In the genomic region with DNA sequence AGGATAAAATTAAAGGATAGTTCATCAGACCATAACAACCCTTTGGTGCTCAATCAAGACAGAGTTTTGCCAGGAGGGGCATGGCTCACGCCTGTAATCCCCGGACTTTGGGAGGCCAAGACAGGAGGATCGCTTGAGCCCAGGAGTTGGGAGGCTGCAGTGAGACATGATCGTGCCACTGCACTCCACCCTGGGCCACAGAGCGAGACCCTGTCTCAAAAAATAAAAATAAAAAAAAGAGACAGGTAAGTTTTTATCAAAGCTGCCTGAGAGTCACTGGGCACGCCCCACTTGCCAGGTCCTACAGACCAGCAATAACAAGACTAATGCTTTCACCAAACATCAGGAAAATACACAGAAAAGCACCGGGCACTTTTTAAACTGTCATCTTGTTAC, we compare ENCODE assay signal across 8 cellular contexts. TPM values are rescaled to one million over a fixed set of nuclear protein-coding genes. Genes with fewer than 3 reads are reported as not detected.
DNase-seq lines count a peak whose midpoint lies in the region; ATAC-seq and TF ChIP-seq lines count a peak whose summit lies in the region.

No MANE protein-coding gene starts in this region.

- H3K4me3 ChIP-seq in heart left ventricle: peak overlapping the region; percentile 59 to 93 (median 84)
- H3K4me3 ChIP-seq in muscle layer of duodenum (ENCODE audit: low read depth in 1 of 2, low read length in 2 of 2): peak overlapping the region; percentile 73 to 75

- H3K9me3 ChIP-seq in heart left ventricle (no peaks in the 10 kb centered on the region), muscle layer of duodenum (ENCODE audit: control insufficient read depth in 1 of 2, low read length in 2 of 2) (no peaks in the 10 kb centered on the region)

- peak overlapping the region; percentile 85 to 98 (median 98) for H3K4me3 Mint-ChIP-seq in IgD-negative memory B cell
- H3K4me3 Mint-ChIP-seq in MCF 10A (ENCODE audit: unreplicated experiment): peak overlapping the region; percentile 90

- no peak for ATAC-seq in heart left ventricle
- ATAC-seq in Right ventricle myocardium inferior: no peak
- ATAC-seq in GM21825 (IDR thresholded peaks at IDR 0.05; ENCODE audit: unreplicated experiment): no peak

- no peak for TF ChIP-seq POLR2A in heart left ventricle (IDR thresholded peaks at IDR 0.05)

- H3K4me1 ChIP-seq in heart left ventricle: peaks cover 6 to 35% (median 23%) of the 10 kb centered on the region in 12 donors
- H3K4me1 ChIP-seq in muscle layer of duodenum (ENCODE audit: control insufficient read depth in 1 of 2, insufficient read depth in 2 of 2, low read length in 2 of 2): peaks cover 7 to 14% of the 10 kb centered on the region in 2 donors

- DNase-seq in heart left ventricle: peak in 1 of 5 donors; percentile 23
- DNase-seq in Right ventricle myocardium inferior (ENCODE audit: missing footprints): no peak
- DNase-seq in MCF 10A (ENCODE audit: unreplicated experiment): no peak
- DNase-seq in NCI-H1092 (lab: John Stamatoyannopoulos, UW): no peak
- no peak for DNase-seq in retina

- WGBS in heart left ventricle, 4 donors: 78 to 85% (median 82%) methylated on average over 7 of the region's 7 CpGs

- POLR2A ChIA-PET in MCF 10A (lab: Yijun Ruan, JAX): interaction anchor here (0.6 to 0.7 kb wide), 4 partner anchors 41 to 159 kb away, joined by 3 to 5 read pairs (median 3); no protein-coding TSS in a partner anchor

- H3K36me3 Mint-ChIP-seq in IgD-negative memory B cell: no peaks in the 10 kb centered on the region
- peaks cover 12% of the 10 kb centered on the region for H3K36me3 Mint-ChIP-seq in MCF 10A (ENCODE audit: insufficient read depth, unreplicated experiment)

- CTCF ChIA-PET in MCF 10A (lab: Yijun Ruan, JAX): interaction anchor here (6.3 kb wide), 1 partner anchor 20 kb away, joined by 42 read pairs; no protein-coding TSS in a partner anchor

- H3K27ac Mint-ChIP-seq in IgD-negative memory B cell (peak overlapping the region; percentile 97 to 98 (median 97)), MCF 10A (ENCODE audit: low read depth, unreplicated experiment) (peak overlapping the region; percentile 94)

- H3K27me3 ChIP-seq in heart left ventricle (no peaks in the 10 kb centered on the region), muscle layer of duodenum (ENCODE audit: low read depth, low read length) (no peaks in the 10 kb centered on the region)

- H3K4me1 Mint-ChIP-seq in IgD-negative memory B cell (peaks cover 34 to 48% (median 46%) of the 10 kb centered on the region in 3 donors), MCF 10A (ENCODE audit: insufficient read depth, unreplicated experiment) (peaks cover 13% of the 10 kb centered on the region)

- intact Hi-C loops in heart left ventricle (cut with DNase I): loop anchor here in 5 of 10 donors (2.0 to 10.0 kb wide), 4 partner anchors 192 to 832 kb away; a partner anchor contains a TSS
- intact Hi-C loops in Right ventricle myocardium inferior (cut with DNase I): no loop called here
- intact Hi-C loops in MCF 10A (cut with micrococcal nuclease): loop anchor here (2.0 to 10.0 kb wide), 2 partner anchors 194 to 272 kb away; a partner anchor contains a TSS

- no peaks in the 10 kb centered on the region for H3K9me3 Mint-ChIP-seq in IgD-negative memory B cell
- H3K9me3 Mint-ChIP-seq in MCF 10A (ENCODE audit: unreplicated experiment): no peaks in the 10 kb centered on the region

- H3K36me3 ChIP-seq in heart left ventricle (peaks cover 0 to 2% (median 0%) of the 10 kb centered on the region in 9 donors), muscle layer of duodenum (ENCODE audit: control insufficient read depth in 1 of 2, insufficient read depth in 2 of 2, low read length in 2 of 2) (no peaks in the 10 kb centered on the region)

- TSS peak; percentile 51 for BruUV-seq in MCF 10A (replicated peaks; lab: Mats Ljungman, UMichigan)

- H3K27me3 Mint-ChIP-seq in IgD-negative memory B cell: no peaks in the 10 kb centered on the region
- no peaks in the 10 kb centered on the region for H3K27me3 Mint-ChIP-seq in MCF 10A (ENCODE audit: insufficient read depth, unreplicated experiment)

- H3K27ac ChIP-seq in heart left ventricle (peak overlapping the region; percentile 88 to 99 (median 97)), muscle layer of duodenum (ENCODE audit: low read length) (peak overlapping the region; percentile 80)

- TF ChIP-seq CTCF in heart left ventricle (IDR thresholded peaks at IDR 0.05) (no peak), MCF 10A (IDR thresholded peaks at IDR 0.05; ENCODE audit: unreplicated experiment) (no peak)

RNA-seq across cellular contexts. Expression of a gene that starts 0.8 kb away (rescaled TPM):
- total RNA-seq in heart left ventricle (10 to 100 TPM in 8 of 9 donors, 1 to 10 TPM in 1; 9.7 to 22.7 (median 14.5) TPM), Right ventricle myocardium inferior (11.3 TPM), MCF 10A (2022) (80.2 and 95.0 TPM in 2 replicates)
- polyA plus RNA-seq in heart left ventricle (1 to 10 TPM; 2.0 to 7.5 TPM), IgD-negative memory B cell (66.3 TPM)

RNA-seq across cellular contexts. Expression of a gene that starts 6.4 kb away (rescaled TPM):
- 10 to 100 TPM in 5 of 9 donors, 1 to 10 TPM in 4; 7.5 to 12.4 (median 10.7) TPM for total RNA-seq in heart left ventricle
- polyA plus RNA-seq in heart left ventricle: 10 to 100 TPM in 1 of 2 donors, 1 to 10 TPM in 1; 3.1 to 10.1 TPM
- total RNA-seq in Right ventricle myocardium inferior: 10.9 TPM
- polyA plus RNA-seq in IgD-negative memory B cell: 24.4 TPM
- total RNA-seq in MCF 10A (2022): 10.5 and 14.4 TPM in 2 replicates

RNA-seq across cellular contexts. Expression of a gene that starts 59.9 kb away (rescaled TPM):
- total RNA-seq in heart left ventricle (1,000 to 10,000 TPM in 8 of 9 donors, 100 to 1,000 TPM in 1; 878 to 2,214 (median 1,547) TPM), Right ventricle myocardium inferior (2,233 TPM), MCF 10A (2022) (18.8 and 18.9 TPM in 2 replicates)
- polyA plus RNA-seq in heart left ventricle (1,000 to 10,000 TPM in 1 of 2 donors, 100 to 1,000 TPM in 1; 935 to 1,170 TPM), IgD-negative memory B cell (16.6 TPM)

Comparison
In these comparisons a context has a peak if more than half of its experiments do, and no peak if none do; other contexts are left out.
1. RNA of a gene that starts 59.9 kb away (total RNA-seq): 2,233 TPM in Right ventricle myocardium inferior (single experiment) and 878 to 2,214 TPM in heart left ventricle; 18.8 to 18.9 TPM in MCF 10A; every median in the first group is over 10 times any median in the second.